8 cellular contexts compared by ENCODE assay signal in genomic region chr3:14467723-14468620, GRCh38.
DNase-seq lines count a peak whose midpoint lies in the region; ATAC-seq and TF ChIP-seq lines count a peak whose summit lies in the region.

No MANE protein-coding gene starts in this region.

- peaks cover 77% of the 10 kb centered on the region for H3K36me3 Mint-ChIP-seq in CD8-positive, alpha-beta T cell
- peaks cover 57% of the 10 kb centered on the region for H3K36me3 Mint-ChIP-seq in stimulated activated memory B cell treated with anti-CD40 and anti-IgM and Interleukin-4, amounts not matched to agents 10 μg/mL and 1 μg/mL and 100 μg/mL, for 72 hours

- DNase-seq in CD8-positive, alpha-beta T cell: peak; percentile 17 to 69 (median 47)
- DNase-seq in central memory CD4-positive, alpha-beta T cell: peak; percentile 27
- no peak for DNase-seq in left lung
- no peak for DNase-seq in SIG-M5 treated with dmso at 0.1 percent for 504 hours (lab: John Stamatoyannopoulos, UW; ENCODE audit: unreplicated experiment)

- H3K9me3 Mint-ChIP-seq in CD8-positive, alpha-beta T cell: no peaks in the 10 kb centered on the region
- H3K9me3 Mint-ChIP-seq in stimulated activated memory B cell treated with anti-CD40 and anti-IgM and Interleukin-4, amounts not matched to agents 10 μg/mL and 1 μg/mL and 100 μg/mL, for 72 hours: no peaks in the 10 kb centered on the region

- peak; percentile 84 for ATAC-seq in CD8-positive, alpha-beta T cell
- ATAC-seq in HG03432 (IDR thresholded peaks at IDR 0.05; ENCODE audit: unreplicated experiment) (peak; percentile 50), left lung (peak; percentile 56), GM18498 (IDR thresholded peaks at IDR 0.05; ENCODE audit: unreplicated experiment) (no peak)
- ATAC-seq in stimulated activated memory B cell treated with anti-CD40 and anti-IgM and Interleukin-4, amounts not matched to agents 10 μg/mL and 1 μg/mL and 100 μg/mL, for 72 hours: peak; percentile 72

- H3K27ac Mint-ChIP-seq in CD8-positive, alpha-beta T cell: no peak overlapping the region
- peak overlapping the region; percentile 16 for H3K27ac Mint-ChIP-seq in stimulated activated memory B cell treated with anti-CD40 and anti-IgM and Interleukin-4, amounts not matched to agents 10 μg/mL and 1 μg/mL and 100 μg/mL, for 72 hours

- H3K36me3 ChIP-seq in CD8-positive, alpha-beta T cell (ENCODE audit: insufficient read depth, low read length): peaks cover 20% of the 10 kb centered on the region
- H3K36me3 ChIP-seq in left lung: peaks cover 0 to 99% of the 10 kb centered on the region in 2 donors

- H3K4me3 Mint-ChIP-seq in CD8-positive, alpha-beta T cell: no peak overlapping the region
- no peak overlapping the region for H3K4me3 Mint-ChIP-seq in stimulated activated memory B cell treated with anti-CD40 and anti-IgM and Interleukin-4, amounts not matched to agents 10 μg/mL and 1 μg/mL and 100 μg/mL, for 72 hours

- no peaks in the 10 kb centered on the region for H3K9me3 ChIP-seq in CD8-positive, alpha-beta T cell (ENCODE audit: low read length)
- no peaks in the 10 kb centered on the region for H3K9me3 ChIP-seq in left lung

- no peaks in the 10 kb centered on the region for H3K27me3 ChIP-seq in CD8-positive, alpha-beta T cell (ENCODE audit: insufficient read depth, low read length)
- H3K27me3 ChIP-seq in left lung: no peaks in the 10 kb centered on the region

- intact Hi-C loops in CD8-positive, alpha-beta T cell (cut with DNase I, micrococcal nuclease): loop anchor here (1.0 kb wide), 5 partner anchors 36 to 572 kb away; partner anchors contain the start of gene SLC6A6 (in 2 of the 2)
- intact Hi-C loops in left lung (cut with DNase I): loop anchor here in 1 of 2 donors (5.0 kb wide), 1 partner anchor 206 kb away; no protein-coding TSS in a partner anchor

- TF ChIP-seq CTCF in CD8-positive, alpha-beta T cell (IDR thresholded peaks at IDR 0.05): peak; percentile 87
- TF ChIP-seq CTCF in WI38 (IDR thresholded peaks at IDR 0.05; ENCODE audit: low read depth, low read length) (peak; percentile 95), left lung (IDR thresholded peaks at IDR 0.05) (peak; percentile 81)

- no peak overlapping the region for H3K27ac ChIP-seq in CD8-positive, alpha-beta T cell (ENCODE audit: low read depth, low read length)
- no peak overlapping the region for H3K27ac ChIP-seq in left lung

- H3K4me1 ChIP-seq in CD8-positive, alpha-beta T cell (ENCODE audit: insufficient read depth, low read length): no peaks in the 10 kb centered on the region
- peaks cover 9 to 11% of the 10 kb centered on the region in 2 donors for H3K4me1 ChIP-seq in left lung

- no peaks in the 10 kb centered on the region for H3K27me3 Mint-ChIP-seq in CD8-positive, alpha-beta T cell (ENCODE audit: low read depth)
- H3K27me3 Mint-ChIP-seq in stimulated activated memory B cell treated with anti-CD40 and anti-IgM and Interleukin-4, amounts not matched to agents 10 μg/mL and 1 μg/mL and 100 μg/mL, for 72 hours: no peaks in the 10 kb centered on the region

- H3K4me1 Mint-ChIP-seq in CD8-positive, alpha-beta T cell (ENCODE audit: low read depth): no peaks in the 10 kb centered on the region
- peaks cover 15% of the 10 kb centered on the region for H3K4me1 Mint-ChIP-seq in stimulated activated memory B cell treated with anti-CD40 and anti-IgM and Interleukin-4, amounts not matched to agents 10 μg/mL and 1 μg/mL and 100 μg/mL, for 72 hours

- POLR2A ChIA-PET in CD8-positive, alpha-beta T cell (lab: Charles Lee): interaction anchor here (1.3 kb wide), 1 partner anchor 64 kb away, joined by 3 read pairs; no protein-coding TSS in a partner anchor

- CTCF ChIA-PET in CD8-positive, alpha-beta T cell (lab: Charles Lee): interaction anchor here (0.6 to 8.8 kb wide), 59 partner anchors 8 to 939 kb away, joined by 3 to 204 read pairs (median 4); partner anchors contain the start of genes CHCHD4, SLC6A6 and TMEM43

- no peak overlapping the region for H3K4me3 ChIP-seq in CD8-positive, alpha-beta T cell (ENCODE audit: low read depth, low read length)
- H3K4me3 ChIP-seq in WI38 (ENCODE audit: low read depth, low read length) (no peak overlapping the region), left lung (no peak overlapping the region)

Comparison
In these comparisons a context has a peak if more than half of its experiments do, and no peak if none do; other contexts are left out.
1. DNase-seq: peak in CD8-positive, alpha-beta T cell (7 of 7) and central memory CD4-positive, alpha-beta T cell (single experiment); none in left lung (0 of 2) and SIG-M5 treated with dmso at 0.1 percent for 504 hours (single experiment).
2. Peak in every context shown above with its lines, with median percentiles within 50 percentile points of each other: CTCF ChIP-seq.